Comparison of ENCODE assay signal across 13 cellular contexts in genomic region chr5:14036947-14037346, GRCh38.
DNase-seq lines count a peak whose midpoint lies in the region; ATAC-seq, FAIRE-seq and TF ChIP-seq lines count a peak whose summit lies in the region.
"Had no signal": no experiment of that assay in that cellular context is flagged by ENCODE, and none has a peak within 500 bp of the region (broad histone marks: within the 10 kb centered on the region; RNA-seq: fewer than 3 reads in every experiment).

No MANE protein-coding gene starts in this region.

- DNase-seq in NCI-H2107 treated with DMSO at 0.1 percent for 48 hours (lab: John Stamatoyannopoulos, UW; ENCODE audit: unreplicated experiment) (peak; percentile 10), NCI-H2107 (lab: John Stamatoyannopoulos, UW) (no peak), brain microvascular endothelial cell (no peak), keratinocyte (ENCODE audit: low read depth, low spot score) (no peak), thoracic aorta (ENCODE audit: low spot score) (no peak), cerebellum (ENCODE audit: low spot score) (no peak), left ventricle myocardium superior (no peak)
- DNase-seq in T-helper 2 cell treated with Interferon-gamma antibody and Interleukin-4, amounts not matched to agents 5 μg/mL and 100 μg/mL, for 36 hours (ENCODE audit: low spot score): no peak
- DNase-seq: activated CD4-positive, CD25-positive, alpha-beta regulatory T cell; DND-41; mucosa of descending colon; NCI-H2081 had no signal

- ATAC-seq in thoracic aorta (ENCODE audit: insufficient number of reproducible peaks, low FRiP score, low read depth) (no peak), left ventricle myocardium superior (no peak)

- no peak for FAIRE-seq in keratinocyte (lab: Jason Lieb, UNC)

- in situ Hi-C loops in brain microvascular endothelial cell (cut with HindIII; ENCODE audit: low pct_ligation_motif_present, low sequenced_read_pairs): no loop called here

- H3K4me3 ChIP-seq in brain microvascular endothelial cell (ENCODE audit: low read depth, low read length): no peak overlapping the region
- peak overlapping the region in 2 of 3 experiments; percentile 6 to 9 for H3K4me3 ChIP-seq in keratinocyte (ENCODE audit: control insufficient read depth in 2 of 3, extremely low read depth in 1 of 3, insufficient read depth in 2 of 3, low read depth in 1 of 3, low read length in 3 of 3)
- H3K4me3 ChIP-seq in thoracic aorta: no peak overlapping the region
- H3K4me3 ChIP-seq: mucosa of descending colon had no signal

- no peak for TF ChIP-seq CTCF in brain microvascular endothelial cell (IDR thresholded peaks at IDR 0.05; ENCODE audit: low read depth, low read length, missing control alignments)
- TF ChIP-seq CTCF in keratinocyte (optimal IDR thresholded peaks at IDR 0.05 in 1 of 3, IDR thresholded peaks at IDR 0.05 in 1 of 3, conservative IDR thresholded peaks at IDR 0.05 in 1 of 3; ENCODE audit: extremely low read depth in 1 of 3, insufficient read depth in 2 of 3, low read length in 3 of 3): no peak
- TF ChIP-seq CTCF in thoracic aorta (IDR thresholded peaks at IDR 0.05): no peak

- H4K20me1 ChIP-seq in keratinocyte (ENCODE audit: control insufficient read depth, extremely low read depth, insufficient read depth, low read length): no peaks in the 10 kb centered on the region

- intact Hi-C loops in left ventricle myocardium superior (cut with micrococcal nuclease): no loop called here

- no peak overlapping the region for H3K27ac Mint-ChIP-seq in T-helper 2 cell treated with Interferon-gamma antibody and Interleukin-4, amounts not matched to agents 5 μg/mL and 100 μg/mL, for 36 hours
- H3K27ac Mint-ChIP-seq: activated T-helper 1 cell treated with anti-CD3 and anti-CD28 coated beads, Interleukin-12 subunit alpha, Interleukin-12 subunit beta, Interleukin-2, Interleukin-4 antibody, amounts not matched to agents 30 ng/mL and 10 ng/mL and 1 ng/mL, durations not matched to agents 14 hours and 24 hours and 36 hours had no signal

- no peaks in the 10 kb centered on the region for H3K79me2 ChIP-seq in keratinocyte (ENCODE audit: control insufficient read depth, insufficient read depth, low read length)

- H3K9ac ChIP-seq in keratinocyte (ENCODE audit: control insufficient read depth, extremely low read depth, insufficient read depth, low read length): peak overlapping the region; percentile 82

- H3K9me3 ChIP-seq in keratinocyte (ENCODE audit: control insufficient read depth, low read depth, low read length) (no peaks in the 10 kb centered on the region), thoracic aorta (no peaks in the 10 kb centered on the region)
- H3K9me3 ChIP-seq: mucosa of descending colon had no signal

- H3K27me3 ChIP-seq in brain microvascular endothelial cell (replicated peaks) (no peaks in the 10 kb centered on the region), keratinocyte (ENCODE audit: control insufficient read depth, extremely low read depth, insufficient read depth, low read length) (no peaks in the 10 kb centered on the region), thoracic aorta (replicated peaks; ENCODE audit: insufficient read depth) (no peaks in the 10 kb centered on the region)

- H3K9me3 Mint-ChIP-seq in T-helper 2 cell treated with Interferon-gamma antibody and Interleukin-4, amounts not matched to agents 5 μg/mL and 100 μg/mL, for 36 hours: no peaks in the 10 kb centered on the region
- H3K9me3 Mint-ChIP-seq: activated T-helper 1 cell treated with anti-CD3 and anti-CD28 coated beads, Interleukin-12 subunit alpha, Interleukin-12 subunit beta, Interleukin-2, Interleukin-4 antibody, amounts not matched to agents 30 ng/mL and 10 ng/mL and 1 ng/mL, durations not matched to agents 14 hours and 24 hours and 36 hours had no signal

- peaks cover 3% of the 10 kb centered on the region for H3K9me1 ChIP-seq in keratinocyte (ENCODE audit: control insufficient read depth, extremely low read depth, insufficient read depth, low read length)

- H3K27ac ChIP-seq in brain microvascular endothelial cell (peak overlapping the region; percentile 91), keratinocyte (ENCODE audit: control insufficient read depth, insufficient read depth, low read length) (peak overlapping the region; percentile 95), thoracic aorta (peak overlapping the region; percentile 65 to 71)

- dilution Hi-C loops in keratinocyte (cut with MboI; ENCODE audit: extremely low pct_ligation_motif_present, low sequenced_read_pairs): no loop called here

- H3K36me3 Mint-ChIP-seq in T-helper 2 cell treated with Interferon-gamma antibody and Interleukin-4, amounts not matched to agents 5 μg/mL and 100 μg/mL, for 36 hours (ENCODE audit: low read depth): no peaks in the 10 kb centered on the region

- peak overlapping the region; percentile 94 for H3K4me2 ChIP-seq in keratinocyte (ENCODE audit: control insufficient read depth, extremely low read depth, insufficient read depth, low read depth, low read length)

- H3K36me3 ChIP-seq in brain microvascular endothelial cell (replicated peaks): no peaks in the 10 kb centered on the region
- H3K36me3 ChIP-seq in keratinocyte (ENCODE audit: control insufficient read depth in 2 of 2, extremely low read depth in 1 of 2, insufficient read depth in 2 of 2, low read length in 2 of 2): no peaks in the 10 kb centered on the region
- H3K36me3 ChIP-seq in thoracic aorta: no peaks in the 10 kb centered on the region

- H3K4me3 Mint-ChIP-seq in T-helper 2 cell treated with Interferon-gamma antibody and Interleukin-4, amounts not matched to agents 5 μg/mL and 100 μg/mL, for 36 hours: no peak overlapping the region
- H3K4me3 Mint-ChIP-seq: activated T-helper 1 cell treated with anti-CD3 and anti-CD28 coated beads, Interleukin-12 subunit alpha, Interleukin-12 subunit beta, Interleukin-2, Interleukin-4 antibody, amounts not matched to agents 30 ng/mL and 10 ng/mL and 1 ng/mL, durations not matched to agents 14 hours and 24 hours and 36 hours had no signal

- H3K27me3 Mint-ChIP-seq in T-helper 2 cell treated with Interferon-gamma antibody and Interleukin-4, amounts not matched to agents 5 μg/mL and 100 μg/mL, for 36 hours (ENCODE audit: low read depth): peaks cover 3% of the 10 kb centered on the region

- H2AFZ ChIP-seq in keratinocyte (ENCODE audit: control insufficient read depth, low read length): no peak overlapping the region

- H3K4me1 ChIP-seq in keratinocyte (ENCODE audit: control insufficient read depth, extremely low read depth, insufficient read depth, low read length) (peaks cover 61% of the 10 kb centered on the region), thoracic aorta (ENCODE audit: control insufficient read depth in 1 of 2, low read depth in 2 of 2) (peaks cover 19 to 23% of the 10 kb centered on the region in 2 donors)

- no peaks in the 10 kb centered on the region for H3K4me1 Mint-ChIP-seq in T-helper 2 cell treated with Interferon-gamma antibody and Interleukin-4, amounts not matched to agents 5 μg/mL and 100 μg/mL, for 36 hours (ENCODE audit: low read depth)

Comparison
In these comparisons a context has a peak if more than half of its experiments do, and no peak if none do; other contexts are left out.
1. H3K4me3 ChIP-seq: peak in keratinocyte (2 of 3); none in brain microvascular endothelial cell (single experiment) and thoracic aorta (single experiment).
2. Peak in every context shown above with its lines, with median percentiles within 50 percentile points of each other: H3K27ac ChIP-seq.